ENCODE assay signal across 1 cellular context in the genomic region with DNA sequence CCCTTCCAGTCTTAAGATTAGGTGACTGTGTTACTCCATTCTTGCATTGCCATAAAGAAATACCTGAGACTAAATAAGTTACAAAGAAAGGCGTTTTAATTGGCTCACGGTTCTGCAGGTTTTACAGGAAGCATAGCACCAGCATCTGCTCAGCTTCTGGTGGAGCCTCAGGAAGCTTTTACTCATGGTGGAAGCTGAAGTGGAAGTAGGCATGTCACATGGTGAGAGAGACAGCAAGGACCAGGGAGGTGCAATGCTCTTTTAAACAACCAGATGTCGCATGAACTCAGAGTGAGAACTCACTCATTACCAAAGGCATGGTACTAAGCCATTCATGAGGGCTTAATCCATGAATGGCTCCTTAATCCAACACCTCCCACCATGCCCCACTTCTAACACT.
TF ChIP-seq lines count a peak whose summit lies in the region.

No MANE protein-coding gene starts in this region.

TF ChIP-seq in HCT116, 20 proteins besides CTCF, POLR2A, EP300 and RAD21 (continued from another document):
- TF ChIP-seq SRF (IDR thresholded peaks at IDR 0.05; ENCODE audit: low read depth) (no peak), SP1 (IDR thresholded peaks at IDR 0.05; ENCODE audit: low read depth) (no peak), ZFX (IDR thresholded peaks at IDR 0.05) (no peak), JUND (IDR thresholded peaks at IDR 0.05) (no peak), FOSL1 (IDR thresholded peaks at IDR 0.05; ENCODE audit: low read depth) (no peak), TCF7L2 (IDR thresholded peaks at IDR 0.05; ENCODE audit: borderline replicate concordance, extremely low read depth, insufficient read depth, insufficient read length) (no peak), POLR2AphosphoS5 (IDR thresholded peaks at IDR 0.05; ENCODE audit: low read depth, low read length) (no peak)
- TF ChIP-seq, protein P1, sequence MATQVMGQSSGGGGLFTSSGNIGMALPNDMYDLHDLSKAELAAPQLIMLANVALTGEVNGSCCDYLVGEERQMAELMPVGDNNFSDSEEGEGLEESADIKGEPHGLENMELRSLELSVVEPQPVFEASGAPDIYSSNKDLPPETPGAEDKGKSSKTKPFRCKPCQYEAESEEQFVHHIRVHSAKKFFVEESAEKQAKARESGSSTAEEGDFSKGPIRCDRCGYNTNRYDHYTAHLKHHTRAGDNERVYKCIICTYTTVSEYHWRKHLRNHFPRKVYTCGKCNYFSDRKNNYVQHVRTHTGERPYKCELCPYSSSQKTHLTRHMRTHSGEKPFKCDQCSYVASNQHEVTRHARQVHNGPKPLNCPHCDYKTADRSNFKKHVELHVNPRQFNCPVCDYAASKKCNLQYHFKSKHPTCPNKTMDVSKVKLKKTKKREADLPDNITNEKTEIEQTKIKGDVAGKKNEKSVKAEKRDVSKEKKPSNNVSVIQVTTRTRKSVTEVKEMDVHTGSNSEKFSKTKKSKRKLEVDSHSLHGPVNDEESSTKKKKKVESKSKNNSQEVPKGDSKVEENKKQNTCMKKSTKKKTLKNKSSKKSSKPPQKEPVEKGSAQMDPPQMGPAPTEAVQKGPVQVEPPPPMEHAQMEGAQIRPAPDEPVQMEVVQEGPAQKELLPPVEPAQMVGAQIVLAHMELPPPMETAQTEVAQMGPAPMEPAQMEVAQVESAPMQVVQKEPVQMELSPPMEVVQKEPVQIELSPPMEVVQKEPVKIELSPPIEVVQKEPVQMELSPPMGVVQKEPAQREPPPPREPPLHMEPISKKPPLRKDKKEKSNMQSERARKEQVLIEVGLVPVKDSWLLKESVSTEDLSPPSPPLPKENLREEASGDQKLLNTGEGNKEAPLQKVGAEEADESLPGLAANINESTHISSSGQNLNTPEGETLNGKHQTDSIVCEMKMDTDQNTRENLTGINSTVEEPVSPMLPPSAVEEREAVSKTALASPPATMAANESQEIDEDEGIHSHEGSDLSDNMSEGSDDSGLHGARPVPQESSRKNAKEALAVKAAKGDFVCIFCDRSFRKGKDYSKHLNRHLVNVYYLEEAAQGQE (IDR thresholded peaks at IDR 0.05; ENCODE audit: low read depth), result no peak
- TF ChIP-seq, protein P2, sequence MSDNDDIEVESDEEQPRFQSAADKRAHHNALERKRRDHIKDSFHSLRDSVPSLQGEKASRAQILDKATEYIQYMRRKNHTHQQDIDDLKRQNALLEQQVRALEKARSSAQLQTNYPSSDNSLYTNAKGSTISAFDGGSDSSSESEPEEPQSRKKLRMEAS (IDR thresholded peaks at IDR 0.05), result no peak
